ENCODE assay signal across 10 cellular contexts in genomic region chrX:40076750-40077149, GRCh38.
"Had no signal": no experiment of that assay in that cellular context is flagged by ENCODE, and none has a peak within 500 bp of the region (broad histone marks: within the 10 kb centered on the region; RNA-seq: fewer than 3 reads in every experiment).

No MANE protein-coding gene starts in this region.

- H3K36me3 Mint-ChIP-seq: natural killer cell treated with Interleukin-12 subunit alpha and Interleukin-12 subunit beta and Interleukin-15 and Interleukin-18, amount 100 ng/mL, for 72 hours had no signal

- ATAC-seq: activated CD8-positive, alpha-beta memory T cell treated with anti-CD3 and anti-CD28 coated beads, Interleukin-2, amount 10 ng/mL, durations not matched to agents 7 days and 5 days; esophagus mucosa; natural killer cell treated with Interleukin-12 subunit alpha and Interleukin-12 subunit beta and Interleukin-15 and Interleukin-18, amount 100 ng/mL, for 72 hours had no signal

- H3K9me3 ChIP-seq: transverse colon had no signal

- H3K4me3 Mint-ChIP-seq: activated CD8-positive, alpha-beta memory T cell treated with anti-CD3 and anti-CD28 coated beads, Interleukin-2, amount 10 ng/mL, durations not matched to agents 7 days and 5 days; brain; natural killer cell treated with Interleukin-12 subunit alpha and Interleukin-12 subunit beta and Interleukin-15 and Interleukin-18, amount 100 ng/mL, for 72 hours had no signal

- H3K27me3 ChIP-seq: transverse colon had no signal

- H3K36me3 ChIP-seq: transverse colon had no signal

- H3K27me3 Mint-ChIP-seq: activated CD8-positive, alpha-beta memory T cell treated with anti-CD3 and anti-CD28 coated beads, Interleukin-2, amount 10 ng/mL, durations not matched to agents 7 days and 5 days had no signal

- H3K27ac Mint-ChIP-seq: activated CD8-positive, alpha-beta memory T cell treated with anti-CD3 and anti-CD28 coated beads, Interleukin-2, amount 10 ng/mL, durations not matched to agents 7 days and 5 days; natural killer cell treated with Interleukin-12 subunit alpha and Interleukin-12 subunit beta and Interleukin-15 and Interleukin-18, amount 100 ng/mL, for 72 hours had no signal

- DNase-seq: activated CD4-positive, CD25-positive, alpha-beta regulatory T cell; activated CD8-positive, alpha-beta memory T cell treated with anti-CD3 and anti-CD28 coated beads, Interleukin-2, amount 10 ng/mL, durations not matched to agents 7 days and 5 days; activated T-cell treated with anti-CD3 and anti-CD28 coated beads, Interleukin-2, amount 50 U/mL, for 48 hours; dermis blood vessel endothelial cell; glutamatergic neuron; stimulated activated CD4-positive, alpha-beta T cell treated with anti-CD3 and anti-CD28 coated beads, Interleukin-4, amount 100 ng/mL, for 4 hours; transverse colon had no signal

- H3K4me3 ChIP-seq: transverse colon had no signal

- H3K9me3 Mint-ChIP-seq: natural killer cell treated with Interleukin-12 subunit alpha and Interleukin-12 subunit beta and Interleukin-15 and Interleukin-18, amount 100 ng/mL, for 72 hours had no signal
